ENCODE assay signal across 35 cellular contexts in genomic region chr10:17740668-17741067, GRCh38. TPM values are rescaled to one million over a fixed set of nuclear protein-coding genes. Genes with fewer than 3 reads are reported as not detected.
"Had no signal": no experiment of that assay in that cellular context is flagged by ENCODE, and none has a peak within 500 bp of the region (broad histone marks: within the 10 kb centered on the region; RNA-seq: fewer than 3 reads in every experiment).

No MANE protein-coding gene starts in this region.

- H3K36me3 ChIP-seq: adrenal gland, brain microvascular endothelial cell, breast epithelium had no signal

- ATAC-seq: activated CD8-positive, alpha-beta T cell treated with anti-CD3 and anti-CD28 coated beads for 36 hours; activated naive CD4-positive, alpha-beta T cell treated with anti-CD3 and anti-CD28 coated beads, Interleukin-2, amount 50 U/mL, for 72 hours; activated T-cell treated with anti-CD3 and anti-CD28 coated beads, Interleukin-2, amount 50 U/mL, for 4 hours; activated T-cell treated with anti-CD3 and anti-CD28 coated beads, Interleukin-2, amount 50 U/mL, for 72 hours; activated T-helper 17 cell treated with anti-CD3 and anti-CD28 coated beads, Interleukin-2, amount 50 U/mL, for 72 hours; body of pancreas had no signal

- H3K9me3 ChIP-seq: adrenal gland, body of pancreas, breast epithelium had no signal

- H3K4me1 ChIP-seq: breast epithelium had no signal

- H3K4me3 ChIP-seq: adrenal gland, body of pancreas, breast epithelium had no signal

- H3K27me3 ChIP-seq: adrenal gland, body of pancreas, brain microvascular endothelial cell, breast epithelium had no signal

- DNase-seq: activated B cell treated with CpG ODN at 0.5 μM for 24 hours; activated CD4-positive, alpha-beta memory T cell treated with anti-CD3 and anti-CD28 coated beads for 36 hours; activated CD4-positive, alpha-beta T cell treated with anti-CD3 and anti-CD28 coated beads for 4 hours; activated CD4-positive, alpha-beta T cell treated with anti-CD3 and anti-CD28 coated beads, Interleukin-2, amount 10 ng/mL, durations not matched to agents 24 days and 14 days; activated CD4-positive, alpha-beta T cell treated with anti-CD3 and anti-CD28 coated beads, Interleukin-2, amount 50 U/mL, for 1 hour; activated CD4-positive, alpha-beta T cell treated with anti-CD3 and anti-CD28 coated beads, Interleukin-2, amount 50 U/mL, for 4 hours; activated CD4-positive, CD25-positive, alpha-beta regulatory T cell treated with anti-CD3 and anti-CD28 coated beads, Interleukin-2, amount 50 U/mL, for 72 hours; activated CD8-positive, alpha-beta memory T cell treated with anti-CD3 and anti-CD28 coated beads, Interleukin-2, amount 50 U/mL, for 4 hours; activated CD8-positive, alpha-beta T cell treated with anti-CD3 and anti-CD28 coated beads for 36 hours; activated effector memory CD4-positive, alpha-beta T cell treated with anti-CD3 and anti-CD28 coated beads, Interleukin-2, amount 50 U/mL, for 16 hours; activated gamma-delta T cell treated with Interleukin-2 at 50 U/mL for 16 hours; activated naive CD4-positive, alpha-beta T cell; activated naive CD4-positive, alpha-beta T cell treated with anti-CD3 and anti-CD28 coated beads for 36 hours; activated naive CD4-positive, alpha-beta T cell treated with anti-CD3 and anti-CD28 coated beads, Interleukin-2, amount 50 U/mL, for 16 hours; activated naive CD8-positive, alpha-beta T cell treated with anti-CD3 and anti-CD28 coated beads for 36 hours; activated T-cell treated with anti-CD3 and anti-CD28 coated beads for 4 hours; activated T-cell treated with anti-CD3 and anti-CD28 coated beads, Interleukin-2, amount 50 U/mL, for 1 hour; activated T-cell treated with anti-CD3 and anti-CD28 coated beads, Interleukin-2, amount 50 U/mL, for 4 hours; activated T-cell treated with anti-CD3 and anti-CD28 coated beads, Interleukin-2, amount 50 U/mL, for 72 hours; adrenal gland; amniotic stem cell; aorta; body of pancreas; brain microvascular endothelial cell; central memory CD4-positive, alpha-beta T cell; T-helper 2 cell; T-helper 9 cell had no signal

- H3K27ac ChIP-seq: adrenal gland, body of pancreas, brain microvascular endothelial cell, breast epithelium, VCaP had no signal

- FAIRE-seq: astrocyte, colon, TTC549 had no signal

RNA-seq across cellular contexts. Expression of gene TMEM236, which starts 11.3 kb away (rescaled TPM):
- total RNA-seq: activated naive CD4-positive, alpha-beta T cell treated with anti-CD3 and anti-CD28 coated beads for 36 hours; activated T-helper 1 cell treated with anti-CD3 and anti-CD28 coated beads, Interleukin-12 subunit alpha, Interleukin-12 subunit beta, Interleukin-2, Interleukin-4 antibody, amounts not matched to agents 30 ng/mL and 10 ng/mL and 1 ng/mL, durations not matched to agents 14 hours and 24 hours and 36 hours had no signal
